Comparison of ENCODE assay signal across 1 cellular context in genomic region chr17:67244621-67245072, GRCh38.
A peak's percentile ranks its signal among the peaks of the same experiment; 100 is the strongest.
TF ChIP-seq lines count a peak whose summit lies in the region.

No MANE protein-coding gene starts in this region.

TF ChIP-seq in K562, 482 proteins besides CTCF, POLR2A, EP300 and RAD21 (continued from another document):
- 0 out of 2 replicates have a peak, but pooled peaks have one; percentile 31 for TF ChIP-seq ZBTB9 (CRISPR knock-in tag; IDR thresholded peaks at IDR 0.05)
- no peak for TF ChIP-seq COPS2 (conservative IDR thresholded peaks at IDR 0.05)
- no peak for TF ChIP-seq ELF1 (tag; IDR thresholded peaks at IDR 0.05)
- peak; percentile 81 for TF ChIP-seq TAF1 (IDR thresholded peaks at IDR 0.05; ENCODE audit: control insufficient read depth, extremely low read depth, insufficient read depth, low read length, severe bottlenecking)
- TF ChIP-seq FOXJ3 (CRISPR knock-in tag; IDR thresholded peaks at IDR 0.05) = no peak
- TF ChIP-seq XRCC4 (IDR thresholded peaks at IDR 0.05; ENCODE audit: extremely low read depth, insufficient read depth, insufficient read length) = no peak
- peak in 1 of 2 experiments; percentile 29; a peak in 1 of 4 replicates for TF ChIP-seq HDAC1 (IDR thresholded peaks at IDR 0.05)
- no peak for TF ChIP-seq MED1 (CRISPR knock-in tag; IDR thresholded peaks at IDR 0.05; ENCODE audit: borderline replicate concordance)
- TF ChIP-seq ESRRA (IDR thresholded peaks at IDR 0.05; ENCODE audit: borderline replicate concordance, low read depth) = peak; percentile 14; the same call in 1 of the 2 replicates
- TF ChIP-seq ZNF239 (CRISPR knock-in tag; IDR thresholded peaks at IDR 0.05) = no peak
- TF ChIP-seq PHF8 (IDR thresholded peaks at IDR 0.05; ENCODE audit: borderline replicate concordance, low read length) = peak; percentile 83
- peak; percentile 67 for TF ChIP-seq ZFX (CRISPR knock-in tag; IDR thresholded peaks at IDR 0.05)
- TF ChIP-seq, protein P1, sequence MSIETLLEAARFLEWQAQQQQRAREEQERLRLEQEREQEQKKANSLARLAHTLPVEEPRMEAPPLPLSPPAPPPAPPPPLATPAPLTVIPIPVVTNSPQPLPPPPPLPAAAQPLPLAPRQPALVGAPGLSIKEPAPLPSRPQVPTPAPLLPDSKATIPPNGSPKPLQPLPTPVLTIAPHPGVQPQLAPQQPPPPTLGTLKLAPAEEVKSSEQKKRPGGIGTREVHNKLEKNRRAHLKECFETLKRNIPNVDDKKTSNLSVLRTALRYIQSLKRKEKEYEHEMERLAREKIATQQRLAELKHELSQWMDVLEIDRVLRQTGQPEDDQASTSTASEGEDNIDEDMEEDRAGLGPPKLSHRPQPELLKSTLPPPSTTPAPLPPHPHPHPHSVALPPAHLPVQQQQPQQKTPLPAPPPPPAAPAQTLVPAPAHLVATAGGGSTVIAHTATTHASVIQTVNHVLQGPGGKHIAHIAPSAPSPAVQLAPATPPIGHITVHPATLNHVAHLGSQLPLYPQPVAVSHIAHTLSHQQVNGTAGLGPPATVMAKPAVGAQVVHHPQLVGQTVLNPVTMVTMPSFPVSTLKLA (conservative IDR thresholded peaks at IDR 0.05) = peak in 1 of 2 experiments; percentile 42; a peak in 3 of 4 replicates
- TF ChIP-seq L3MBTL2 (IDR thresholded peaks at IDR 0.05) = peak; percentile 34; the same call in 1 of the 2 replicates
- no peak for TF ChIP-seq U2AF2 (optimal IDR thresholded peaks at IDR 0.05; ENCODE audit: low read depth, low read length)
- TF ChIP-seq CCNT2 (IDR thresholded peaks at IDR 0.05; ENCODE audit: borderline replicate concordance, extremely low read depth, insufficient read length, low read depth, low read length) = peak; percentile 35
- TF ChIP-seq PHTF2 (CRISPR knock-in tag; IDR thresholded peaks at IDR 0.05) = no peak
- 0 out of 2 replicates have a peak, but pooled peaks have one; percentile 47 for TF ChIP-seq TGIF2 (CRISPR knock-in tag; IDR thresholded peaks at IDR 0.05)
- peak in 1 of 2 experiments; percentile 67; a peak in 1 of 4 replicates for TF ChIP-seq NONO (IDR thresholded peaks at IDR 0.05; ENCODE audit: low read depth in 2 of 2, low read length in 1 of 2)
- TF ChIP-seq, protein P2, sequence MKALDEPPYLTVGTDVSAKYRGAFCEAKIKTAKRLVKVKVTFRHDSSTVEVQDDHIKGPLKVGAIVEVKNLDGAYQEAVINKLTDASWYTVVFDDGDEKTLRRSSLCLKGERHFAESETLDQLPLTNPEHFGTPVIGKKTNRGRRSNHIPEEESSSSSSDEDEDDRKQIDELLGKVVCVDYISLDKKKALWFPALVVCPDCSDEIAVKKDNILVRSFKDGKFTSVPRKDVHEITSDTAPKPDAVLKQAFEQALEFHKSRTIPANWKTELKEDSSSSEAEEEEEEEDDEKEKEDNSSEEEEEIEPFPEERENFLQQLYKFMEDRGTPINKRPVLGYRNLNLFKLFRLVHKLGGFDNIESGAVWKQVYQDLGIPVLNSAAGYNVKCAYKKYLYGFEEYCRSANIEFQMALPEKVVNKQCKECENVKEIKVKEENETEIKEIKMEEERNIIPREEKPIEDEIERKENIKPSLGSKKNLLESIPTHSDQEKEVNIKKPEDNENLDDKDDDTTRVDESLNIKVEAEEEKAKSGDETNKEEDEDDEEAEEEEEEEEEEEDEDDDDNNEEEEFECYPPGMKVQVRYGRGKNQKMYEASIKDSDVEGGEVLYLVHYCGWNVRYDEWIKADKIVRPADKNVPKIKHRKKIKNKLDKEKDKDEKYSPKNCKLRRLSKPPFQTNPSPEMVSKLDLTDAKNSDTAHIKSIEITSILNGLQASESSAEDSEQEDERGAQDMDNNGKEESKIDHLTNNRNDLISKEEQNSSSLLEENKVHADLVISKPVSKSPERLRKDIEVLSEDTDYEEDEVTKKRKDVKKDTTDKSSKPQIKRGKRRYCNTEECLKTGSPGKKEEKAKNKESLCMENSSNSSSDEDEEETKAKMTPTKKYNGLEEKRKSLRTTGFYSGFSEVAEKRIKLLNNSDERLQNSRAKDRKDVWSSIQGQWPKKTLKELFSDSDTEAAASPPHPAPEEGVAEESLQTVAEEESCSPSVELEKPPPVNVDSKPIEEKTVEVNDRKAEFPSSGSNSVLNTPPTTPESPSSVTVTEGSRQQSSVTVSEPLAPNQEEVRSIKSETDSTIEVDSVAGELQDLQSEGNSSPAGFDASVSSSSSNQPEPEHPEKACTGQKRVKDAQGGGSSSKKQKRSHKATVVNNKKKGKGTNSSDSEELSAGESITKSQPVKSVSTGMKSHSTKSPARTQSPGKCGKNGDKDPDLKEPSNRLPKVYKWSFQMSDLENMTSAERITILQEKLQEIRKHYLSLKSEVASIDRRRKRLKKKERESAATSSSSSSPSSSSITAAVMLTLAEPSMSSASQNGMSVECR (CRISPR knock-in tag; IDR thresholded peaks at IDR 0.05) = 0 out of 2 replicates have a peak, but pooled peaks have one; percentile 34
- TF ChIP-seq GTF2F1 (IDR thresholded peaks at IDR 0.05; ENCODE audit: low read depth, low read length) = no peak
